8 cellular contexts compared by ENCODE assay signal in the genomic region with DNA sequence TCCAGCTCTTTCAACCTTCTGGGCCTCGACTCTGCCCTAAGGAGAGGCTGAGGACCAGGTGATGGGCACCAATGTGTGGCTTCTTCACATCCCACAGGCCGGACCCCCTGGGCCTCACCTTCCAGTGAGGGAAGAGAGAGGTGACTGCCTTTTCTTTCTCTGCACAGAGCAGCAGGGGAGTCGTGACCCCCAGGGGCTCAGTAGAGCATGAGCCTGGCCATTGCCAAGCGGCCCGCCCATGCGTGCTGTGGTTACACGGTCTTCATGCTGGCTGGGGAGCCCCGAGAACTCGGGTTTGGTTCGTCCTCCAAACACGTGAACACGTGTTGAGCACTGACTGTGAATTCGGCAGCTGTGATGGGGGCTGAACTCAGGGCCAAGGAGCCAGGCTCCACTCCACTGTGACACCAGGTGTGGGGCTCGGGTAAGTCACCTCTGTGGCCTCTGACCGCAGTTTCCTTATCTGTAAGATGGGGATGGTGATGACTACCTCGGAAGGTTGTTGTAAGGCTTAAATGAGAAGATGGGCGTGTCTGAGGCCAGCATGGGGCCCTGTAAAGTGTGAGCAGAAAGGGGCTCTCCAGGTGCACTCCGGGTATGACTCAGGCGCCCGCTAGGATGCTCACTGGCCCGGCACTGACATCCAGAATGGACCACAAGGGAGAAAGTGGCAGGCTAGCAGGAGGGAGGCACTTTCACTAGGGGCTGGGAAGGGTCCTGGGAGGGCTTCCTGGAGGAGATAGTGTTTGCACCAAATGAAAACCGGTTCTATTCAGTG. TPM values are rescaled to one million over a fixed set of nuclear protein-coding genes. Genes with fewer than 3 reads are reported as not detected.
A peak's percentile ranks its signal among the peaks of the same experiment; 100 is the strongest.
DNase-seq lines count a peak whose midpoint lies in the region; ATAC-seq lines count a peak whose summit lies in the region.

No MANE protein-coding gene starts in this region.

- H3K27me3 ChIP-seq in right cardiac atrium (ENCODE audit: control insufficient read depth, insufficient read depth), result no peaks in the 10 kb centered on the region

- peaks cover 3% of the 10 kb centered on the region for H3K4me1 ChIP-seq in right cardiac atrium (ENCODE audit: control insufficient read depth, insufficient read depth, low read length)

- no peaks in the 10 kb centered on the region for H3K9me3 ChIP-seq in right cardiac atrium (ENCODE audit: control insufficient read depth, low read length)

- no peaks in the 10 kb centered on the region for H3K9me3 Mint-ChIP-seq in activated CD4-positive, alpha-beta memory T cell treated with anti-CD3 and anti-CD28 coated beads, Interleukin-2, amount 10 ng/mL, durations not matched to agents 7 days and 5 days

- ATAC-seq in GM19043 (IDR thresholded peaks at IDR 0.05; ENCODE audit: low read depth, unreplicated experiment) (peak; percentile 85), HG03097 (IDR thresholded peaks at IDR 0.05; ENCODE audit: low FRiP score, unreplicated experiment) (peak; percentile 82), right cardiac atrium (no peak)

- no peak overlapping the region for H3K27ac Mint-ChIP-seq in activated CD4-positive, alpha-beta memory T cell treated with anti-CD3 and anti-CD28 coated beads, Interleukin-2, amount 10 ng/mL, durations not matched to agents 7 days and 5 days

- DNase-seq in activated CD4-positive, alpha-beta memory T cell treated with anti-CD3 and anti-CD28 coated beads, Interleukin-2, amount 10 ng/mL, durations not matched to agents 7 days and 5 days, result peak; percentile 79
- DNase-seq in stimulated activated CD4-positive, alpha-beta T cell treated with anti-CD3 and anti-CD28 coated beads, Interleukin-1b, Interleukin-23, amount 100 ng/mL, for 1 hour (ENCODE audit: low read depth in 2 of 2), result peak; percentile 18 to 26
- DNase-seq in NCI-H446 (lab: John Stamatoyannopoulos, UW) (no peak), right cardiac atrium (no peak), H4 (ENCODE audit: low spot score) (no peak), NOMO-1 (lab: John Stamatoyannopoulos, UW; ENCODE audit: unreplicated experiment in 2 of 2) (no peak)

- 89% methylated on average over 22 of the region's 22 CpGs for WGBS in right cardiac atrium

- peaks cover 26% of the 10 kb centered on the region for H3K27me3 Mint-ChIP-seq in activated CD4-positive, alpha-beta memory T cell treated with anti-CD3 and anti-CD28 coated beads, Interleukin-2, amount 10 ng/mL, durations not matched to agents 7 days and 5 days

- POLR2A ChIA-PET in activated CD4-positive, alpha-beta memory T cell treated with anti-CD3 and anti-CD28 coated beads, Interleukin-2, amount 10 ng/mL, durations not matched to agents 7 days and 5 days (lab: Charles Lee), result no interaction called here

- no peak overlapping the region for H3K27ac ChIP-seq in right cardiac atrium (ENCODE audit: low read length)

- H3K4me1 Mint-ChIP-seq in activated CD4-positive, alpha-beta memory T cell treated with anti-CD3 and anti-CD28 coated beads, Interleukin-2, amount 10 ng/mL, durations not matched to agents 7 days and 5 days, result peaks cover 33% of the 10 kb centered on the region

- CTCF ChIA-PET in activated CD4-positive, alpha-beta memory T cell treated with anti-CD3 and anti-CD28 coated beads, Interleukin-2, amount 10 ng/mL, durations not matched to agents 7 days and 5 days (lab: Charles Lee), result interaction anchor here (1.9 kb wide), 1 partner anchor 14 kb away, joined by 9 read pairs; a partner anchor contains a TSS

- no peaks in the 10 kb centered on the region for H3K36me3 Mint-ChIP-seq in activated CD4-positive, alpha-beta memory T cell treated with anti-CD3 and anti-CD28 coated beads, Interleukin-2, amount 10 ng/mL, durations not matched to agents 7 days and 5 days (ENCODE audit: low read depth)

- H3K4me3 ChIP-seq in right cardiac atrium (ENCODE audit: low read length), result no peak overlapping the region

- H3K4me3 Mint-ChIP-seq in activated CD4-positive, alpha-beta memory T cell treated with anti-CD3 and anti-CD28 coated beads, Interleukin-2, amount 10 ng/mL, durations not matched to agents 7 days and 5 days, result no peak overlapping the region

- intact Hi-C loops in right cardiac atrium (cut with DNase I), result no loop called here

RNA-seq across cellular contexts. Expression of a gene that starts 13.4 kb away (rescaled TPM):
- 10 to 100 TPM; 51.2 to 51.5 TPM for total RNA-seq in activated CD4-positive, alpha-beta memory T cell treated with anti-CD3 and anti-CD28 coated beads, Interleukin-2, amount 10 ng/mL, durations not matched to agents 7 days and 5 days
- total RNA-seq in right cardiac atrium, result 100 to 1,000 TPM in 3 of 4 donors, 10 to 100 TPM in 1; 92.2 to 119 (median 111) TPM
- polyA plus RNA-seq in right cardiac atrium, result 119 TPM
- 172 and 191 TPM in 2 replicates for total RNA-seq in H4 (2014; rRNA removed; shearing (Covaris generic))

RNA-seq across cellular contexts. Expression of a gene that starts 56.1 kb away (rescaled TPM):
- 10 to 100 TPM; 10.5 to 10.6 TPM for total RNA-seq in activated CD4-positive, alpha-beta memory T cell treated with anti-CD3 and anti-CD28 coated beads, Interleukin-2, amount 10 ng/mL, durations not matched to agents 7 days and 5 days
- 1 to 10 TPM; 6.8 to 9.1 (median 7.3) TPM for total RNA-seq in right cardiac atrium
- 3.8 TPM for polyA plus RNA-seq in right cardiac atrium
- total RNA-seq in H4 (2014; rRNA removed; shearing (Covaris generic)), result 13.6 and 14.6 TPM in 2 replicates

Comparison
In these comparisons a context has a peak if more than half of its experiments do, and no peak if none do; other contexts are left out.
1. ATAC-seq: peak in GM19043 (single experiment) and HG03097 (single experiment); none in right cardiac atrium (0 of 2).
2. DNase-seq: peak in activated CD4-positive, alpha-beta memory T cell treated with anti-CD3 and anti-CD28 coated beads, Interleukin-2, amount 10 ng/mL, durations not matched to agents 7 days and 5 days (single experiment) and stimulated activated CD4-positive, alpha-beta T cell treated with anti-CD3 and anti-CD28 coated beads, Interleukin-1b, Interleukin-23, amount 100 ng/mL, for 1 hour (2 of 2); none in NCI-H446 (0 of 2), right cardiac atrium (0 of 3), H4 (single experiment) and NOMO-1 (0 of 2).